8 cellular contexts compared by ENCODE assay signal in the genomic region with DNA sequence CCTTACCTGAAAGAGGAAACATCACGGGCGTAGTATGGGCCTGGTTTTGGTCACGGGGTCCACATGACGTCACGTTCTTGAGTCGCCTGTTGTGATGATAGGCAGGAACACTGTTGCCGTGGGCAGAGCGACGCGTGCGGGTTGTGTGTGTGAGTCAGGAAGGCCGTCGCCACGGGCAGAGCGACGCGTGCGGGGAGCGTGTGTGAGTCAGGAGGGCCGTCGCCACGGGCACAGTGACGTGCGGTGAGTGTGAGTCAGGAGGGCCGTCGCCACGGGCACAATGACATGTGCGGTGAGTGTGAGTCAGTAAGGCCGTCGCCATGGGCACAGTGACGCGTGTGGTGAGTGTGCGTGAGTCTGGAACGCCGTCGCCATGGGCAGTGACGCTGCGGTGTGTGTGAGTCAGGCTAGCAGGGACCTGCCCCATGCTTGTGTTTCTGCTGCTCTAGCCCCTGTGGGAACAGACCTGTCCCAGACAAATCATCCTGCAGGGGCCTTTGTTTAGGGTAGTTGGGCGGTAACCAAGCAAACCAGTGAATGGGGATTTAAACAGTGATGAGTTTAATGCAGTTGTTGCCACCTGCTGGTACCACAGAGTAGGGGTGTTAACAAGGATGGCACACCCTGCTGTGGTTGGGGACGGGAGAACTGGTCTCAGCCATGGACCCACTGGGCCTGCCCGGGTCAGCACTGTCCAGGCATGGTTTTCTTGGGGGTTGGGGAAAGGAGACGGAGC. TPM values are rescaled to one million over a fixed set of nuclear protein-coding genes. Genes with fewer than 3 reads are reported as not detected.
DNase-seq lines count a peak whose midpoint lies in the region; TF ChIP-seq lines count a peak whose summit lies in the region.

No MANE protein-coding gene starts in this region.

- H3K36me3 ChIP-seq in ectodermal cell (ENCODE audit: control insufficient read depth, insufficient read depth, low read length) (peaks cover 19% of the 10 kb centered on the region), prostate gland (no peaks in the 10 kb centered on the region)

- DNase-seq in activated gamma-delta T cell treated with anti-CD3 and anti-CD28 coated beads, Interleukin-2, amount 50 U/mL, for 16 hours (ENCODE audit: low read depth), result peak; percentile 18
- DNase-seq in activated gamma-delta T cell treated with Interleukin-2 at 50 U/mL for 16 hours (no peak), prostate gland (ENCODE audit: low spot score) (peak; percentile 27), NCI-H345 treated with DMSO at 0.1 percent for 48 hours (lab: John Stamatoyannopoulos, UW; ENCODE audit: unreplicated experiment) (no peak), dedifferentiated amniotic fluid mesenchymal stem cell (ENCODE audit: extremely low spot score) (no peak), DMS79 treated with DMSO at 0.1 percent for 48 hours (lab: John Stamatoyannopoulos, UW) (no peak)
- peak; percentile 65 for DNase-seq in activated CD4-positive, CD25-positive, alpha-beta regulatory T cell treated with anti-CD3 and anti-CD28 coated beads, Interleukin-2, amount 50 U/mL, for 72 hours

- no peak for TF ChIP-seq POLR2A in prostate gland (IDR thresholded peaks at IDR 0.05)

- 90% methylated on average over 42 of the region's 42 CpGs for WGBS in ectodermal cell, 2 experiments
- WGBS in prostate gland, result 66% methylated on average over 42 of the region's 42 CpGs

- H3K27ac ChIP-seq in ectodermal cell (ENCODE audit: insufficient read depth, low read depth, low read length, poor library complexity, severe bottlenecking) (peak overlapping the region; percentile 19), prostate gland (no peak overlapping the region)

- intact Hi-C loops in prostate gland (cut with DNase I), result no loop called here

- H3K4me1 ChIP-seq in ectodermal cell (ENCODE audit: control insufficient read depth, insufficient read depth, low read length) (peaks cover 11% of the 10 kb centered on the region), prostate gland (replicated peaks) (no peaks in the 10 kb centered on the region)

- no peak overlapping the region for H3K4me3 ChIP-seq in ectodermal cell (ENCODE audit: insufficient read depth, low read depth, low read length)
- no peak overlapping the region for H3K4me3 ChIP-seq in prostate gland

- H3K9me3 ChIP-seq in ectodermal cell (ENCODE audit: control insufficient read depth, low read length), result no peaks in the 10 kb centered on the region
- H3K9me3 ChIP-seq in prostate gland, result no peaks in the 10 kb centered on the region

- H3K27me3 ChIP-seq in ectodermal cell (ENCODE audit: control insufficient read depth, insufficient read depth, low read length, poor library complexity, severe bottlenecking) (no peaks in the 10 kb centered on the region), prostate gland (replicated peaks; ENCODE audit: insufficient read depth) (no peaks in the 10 kb centered on the region)

- peak in 1 of 4 experiments; percentile 37 for TF ChIP-seq CTCF in prostate gland (IDR thresholded peaks at IDR 0.05)

RNA-seq across cellular contexts. Expression of a gene that starts 19.8 kb away (rescaled TPM):
- polyA plus RNA-seq in ectodermal cell (2013, experiment 1 of 4), result 27.6 TPM
- polyA plus RNA-seq in ectodermal cell (2013, experiment 2 of 4), result 27.7 TPM
- 26.9 TPM for polyA plus RNA-seq in ectodermal cell (2013, experiment 3 of 4)
- 24.2 TPM for polyA plus RNA-seq in ectodermal cell (2013, experiment 4 of 4)
- 10 to 100 TPM in 1 of 2 donors, 1 to 10 TPM in 1; 1.8 to 11.9 TPM for total RNA-seq in prostate gland

RNA-seq across cellular contexts. Expression of a gene that starts 19.9 kb away (rescaled TPM):
- polyA plus RNA-seq in ectodermal cell (2013, experiment 1 of 4), result 47.8 TPM
- 59.6 TPM for polyA plus RNA-seq in ectodermal cell (2013, experiment 2 of 4)
- polyA plus RNA-seq in ectodermal cell (2013, experiment 3 of 4), result 37.0 TPM
- 40.2 TPM for polyA plus RNA-seq in ectodermal cell (2013, experiment 4 of 4)
- 10 to 100 TPM; 17.9 to 46.2 TPM for total RNA-seq in prostate gland

Comparison
In these comparisons a context has a peak if more than half of its experiments do, and no peak if none do; other contexts are left out.
1. DNase-seq: peak in activated gamma-delta T cell treated with anti-CD3 and anti-CD28 coated beads, Interleukin-2, amount 50 U/mL, for 16 hours (single experiment), activated CD4-positive, CD25-positive, alpha-beta regulatory T cell treated with anti-CD3 and anti-CD28 coated beads, Interleukin-2, amount 50 U/mL, for 72 hours (single experiment) and prostate gland (single experiment); none in activated gamma-delta T cell treated with Interleukin-2 at 50 U/mL for 16 hours (single experiment), NCI-H345 treated with DMSO at 0.1 percent for 48 hours (single experiment), dedifferentiated amniotic fluid mesenchymal stem cell (single experiment) and DMS79 treated with DMSO at 0.1 percent for 48 hours (single experiment).